ENCODE assay signal across 20 cellular contexts in the genomic region with DNA sequence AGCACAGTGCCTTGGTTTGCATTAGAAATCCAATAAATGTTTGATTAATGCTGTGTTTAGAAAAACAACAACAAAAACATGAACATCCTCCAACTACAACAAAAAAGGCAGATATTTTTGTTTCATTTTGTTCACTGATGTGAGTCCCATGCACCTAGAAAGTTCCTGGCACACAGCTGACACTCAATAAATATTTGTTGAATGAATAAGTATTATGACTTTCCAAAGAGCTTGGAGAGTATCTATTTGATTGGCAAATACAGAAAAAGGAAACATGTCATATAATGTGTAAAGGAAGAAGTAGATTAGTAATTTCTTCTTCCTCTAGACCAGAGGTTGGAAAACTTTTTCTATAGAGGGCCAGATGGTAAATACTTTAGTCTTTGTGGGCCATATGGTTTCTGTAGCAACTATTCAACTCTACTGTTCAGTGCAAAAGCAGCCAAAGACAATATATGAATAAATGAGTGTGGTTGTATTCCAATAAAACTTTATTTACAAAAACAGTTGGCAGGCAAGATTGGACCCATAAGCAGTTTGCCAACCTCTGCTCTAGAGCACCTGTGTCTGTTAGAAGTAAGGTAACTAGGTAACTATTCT.
DNase-seq lines count a peak whose midpoint lies in the region; ATAC-seq and TF ChIP-seq lines count a peak whose summit lies in the region.
"Had no signal": no experiment of that assay in that cellular context is flagged by ENCODE, and none has a peak within 500 bp of the region (broad histone marks: within the 10 kb centered on the region; RNA-seq: fewer than 3 reads in every experiment).

No MANE protein-coding gene starts in this region.

- H2BK15ac ChIP-seq in IMR-90 (ENCODE audit: low read depth, low read length) (no peak overlapping the region), neuronal stem cell (ENCODE audit: low read length) (no peak overlapping the region)

- no peak overlapping the region for H3K56ac ChIP-seq in IMR-90 (ENCODE audit: extremely low read depth, insufficient read depth, low read length)

- H3K79me2 ChIP-seq in hepatocyte, result no peaks in the 10 kb centered on the region
- H3K79me2 ChIP-seq: parathyroid adenoma had no signal

- H2BK12ac ChIP-seq in neuronal stem cell (ENCODE audit: low read length), result no peak overlapping the region

- no peaks in the 10 kb centered on the region for H3K9me3 ChIP-seq in IMR-90 (ENCODE audit: control insufficient read depth, insufficient read depth, low read length)
- no peaks in the 10 kb centered on the region for H3K9me3 ChIP-seq in hepatocyte (ENCODE audit: low read depth)
- H3K9me3 ChIP-seq in psoas muscle, result no peaks in the 10 kb centered on the region
- H3K9me3 ChIP-seq in neuronal stem cell (replicated peaks in 1 of 2; ENCODE audit: control insufficient read depth in 2 of 2, insufficient read depth in 1 of 2, low read depth in 1 of 2, low read length in 2 of 2), result no peaks in the 10 kb centered on the region
- H3K9me3 ChIP-seq: esophagus squamous epithelium, stomach, upper lobe of left lung had no signal

- dilution Hi-C loops in IMR-90 (cut with HindIII; ENCODE audit: low sequenced_read_pairs, unreplicated experiment), result no loop called here

- CTCF ChIA-PET in BJ (lab: Yijun Ruan, JAX) (interaction anchor here (2.5 kb wide), 1 partner anchor 46 kb away, joined by 6 read pairs; no protein-coding TSS in a partner anchor), IMR-90 (lab: Yijun Ruan, JAX) (no interaction called here)

- H2BK5ac ChIP-seq in IMR-90 (ENCODE audit: low read depth, low read length, poor library complexity, severe bottlenecking) (no peak overlapping the region), neuronal stem cell (ENCODE audit: low read length) (no peak overlapping the region)

- H3K9me1 ChIP-seq in IMR-90 (ENCODE audit: insufficient read depth, low read length), result no peaks in the 10 kb centered on the region

- no peaks in the 10 kb centered on the region for H4K20me1 ChIP-seq in IMR-90 (ENCODE audit: insufficient read depth, low read length)
- H4K20me1 ChIP-seq in hepatocyte (ENCODE audit: insufficient read depth, poor library complexity, severe bottlenecking), result no peaks in the 10 kb centered on the region

- no peak overlapping the region for H2AK9ac ChIP-seq in IMR-90 (replicated peaks; ENCODE audit: low read depth, low read length, poor library complexity)

- in situ Hi-C loops in IMR-90 (cut with MboI; ENCODE audit: low sequenced_read_pairs), result no loop called here

- H3K4ac ChIP-seq in IMR-90 (ENCODE audit: low read depth, low read length), result no peak overlapping the region
- H3K4ac ChIP-seq in neuronal stem cell (ENCODE audit: low read length), result no peak overlapping the region

- H3K36me3 ChIP-seq in BJ (ENCODE audit: control insufficient read depth, insufficient read depth, low read length) (no peaks in the 10 kb centered on the region), IMR-90 (ENCODE audit: control insufficient read depth, insufficient read depth, low read length) (no peaks in the 10 kb centered on the region), hepatocyte (replicated peaks; ENCODE audit: insufficient read depth, low read depth) (no peaks in the 10 kb centered on the region), psoas muscle (ENCODE audit: insufficient read depth in 1 of 2, low read depth in 1 of 2) (no peaks in the 10 kb centered on the region), neuronal stem cell (replicated peaks in 1 of 2; ENCODE audit: control insufficient read depth in 2 of 2, insufficient read depth in 2 of 2, low read length in 2 of 2) (no peaks in the 10 kb centered on the region)
- H3K36me3 ChIP-seq: esophagus squamous epithelium, stomach, upper lobe of left lung had no signal

- H3K14ac ChIP-seq in IMR-90 (replicated peaks; ENCODE audit: low read depth, low read length) (no peak overlapping the region), neuronal stem cell (ENCODE audit: low read length) (no peak overlapping the region)

- no peaks in the 10 kb centered on the region for H3K79me1 ChIP-seq in IMR-90 (ENCODE audit: low read depth in 1 of 2, low read length in 2 of 2)
- H3K79me1 ChIP-seq in neuronal stem cell (ENCODE audit: low read depth, low read length), result no peaks in the 10 kb centered on the region

- no peak for TF ChIP-seq RAD21 in IMR-90 (IDR thresholded peaks at IDR 0.05; ENCODE audit: low read length)

- no peak overlapping the region for H2AFZ ChIP-seq in IMR-90 (replicated peaks; ENCODE audit: low read length, poor library complexity)
- H2AFZ ChIP-seq in hepatocyte, result no peak overlapping the region
- H2AFZ ChIP-seq in neuronal stem cell (ENCODE audit: low read length), result no peak overlapping the region
- H2AFZ ChIP-seq: parathyroid adenoma had no signal

- H3K23ac ChIP-seq in IMR-90 (ENCODE audit: low read depth, low read length) (no peak overlapping the region), neuronal stem cell (ENCODE audit: low read depth, low read length, poor library complexity) (no peak overlapping the region)

- POLR2A ChIA-PET in BJ (lab: Charles Lee) (interaction anchor here (0.5 kb wide), 1 partner anchor 714 kb away, joined by 3 read pairs; no protein-coding TSS in a partner anchor), IMR-90 (lab: Charles Lee; ENCODE audit: unreplicated experiment) (interaction anchor here (0.6 kb wide), 1 partner anchor 32 kb away, joined by 3 read pairs; no protein-coding TSS in a partner anchor)

- H2BK120ac ChIP-seq in IMR-90 (ENCODE audit: low read depth, low read length) (no peak overlapping the region), neuronal stem cell (ENCODE audit: low read depth, low read length) (no peak overlapping the region)

- no peak for ATAC-seq in IMR-90 (ENCODE audit: low read depth)
- no peak for ATAC-seq in HG02852 (IDR thresholded peaks at IDR 0.05; ENCODE audit: unreplicated experiment)
- no peak for ATAC-seq in psoas muscle
- ATAC-seq: Right ventricle myocardium inferior, T-cell had no signal

- no peak overlapping the region for H3K9ac ChIP-seq in IMR-90 (ENCODE audit: low read depth, low read length)
- no peak overlapping the region for H3K9ac ChIP-seq in neuronal stem cell (ENCODE audit: low read depth, low read length, poor library complexity)
- H3K9ac ChIP-seq: parathyroid adenoma had no signal

- H4K8ac ChIP-seq in IMR-90 (ENCODE audit: low read depth in 2 of 2, low read length in 2 of 2) (no peak overlapping the region), neuronal stem cell (ENCODE audit: low read depth, low read length) (no peak overlapping the region)

- H3K4me2 ChIP-seq in IMR-90 (ENCODE audit: low read depth, low read length), result no peak overlapping the region
- no peak overlapping the region for H3K4me2 ChIP-seq in hepatocyte
- no peak overlapping the region for H3K4me2 ChIP-seq in neuronal stem cell (ENCODE audit: insufficient read depth, low read length, poor library complexity, severe bottlenecking)

- H3K4me3 ChIP-seq in BJ (ENCODE audit: low read depth, low read length) (no peak overlapping the region), IMR-90 (ENCODE audit: insufficient read depth, low read depth, low read length) (no peak overlapping the region), choroid plexus epithelial cell (ENCODE audit: low read depth, low read length) (no peak overlapping the region), hepatocyte (no peak overlapping the region), psoas muscle (no peak overlapping the region), neuronal stem cell (ENCODE audit: low read length in 2 of 2) (no peak overlapping the region)
- H3K4me3 ChIP-seq: esophagus squamous epithelium, stomach, upper lobe of left lung had no signal

- TF ChIP-seq POLR2A in IMR-90 (IDR thresholded peaks at IDR 0.05; ENCODE audit: low read depth, low read length), result no peak

- H3K27ac ChIP-seq in IMR-90 (ENCODE audit: insufficient read depth, low read length) (no peak overlapping the region), hepatocyte (no peak overlapping the region), psoas muscle (no peak overlapping the region), neuronal stem cell (replicated peaks; ENCODE audit: low read length) (no peak overlapping the region)
- H3K27ac ChIP-seq: esophagus squamous epithelium, parathyroid adenoma, stomach, upper lobe of left lung had no signal

- no peak overlapping the region for H4K91ac ChIP-seq in IMR-90 (ENCODE audit: insufficient read depth, low read depth, low read length)
- H4K91ac ChIP-seq in neuronal stem cell (ENCODE audit: low read depth, low read length, poor library complexity), result no peak overlapping the region

- no peak overlapping the region for H4K5ac ChIP-seq in IMR-90 (ENCODE audit: low read depth, low read length)

- intact Hi-C loops in IMR-90 (cut with micrococcal nuclease) (no loop called here), psoas muscle (cut with DNase I) (no loop called here)

- TF ChIP-seq CTCF in BJ (IDR thresholded peaks at IDR 0.05; ENCODE audit: insufficient read depth, low read depth, low read length) (no peak), IMR-90 (conservative IDR thresholded peaks at IDR 0.05; ENCODE audit: low read depth, low read length) (no peak), choroid plexus epithelial cell (conservative IDR thresholded peaks at IDR 0.05; ENCODE audit: low read depth, low read length) (no peak), hepatocyte (IDR thresholded peaks at IDR 0.05; ENCODE audit: poor library complexity) (no peak), psoas muscle (IDR thresholded peaks at IDR 0.05) (no peak)

- H3K27me3 ChIP-seq in BJ (ENCODE audit: control insufficient read depth, insufficient read depth, low read length), result no peaks in the 10 kb centered on the region
- no peaks in the 10 kb centered on the region for H3K27me3 ChIP-seq in IMR-90 (ENCODE audit: control insufficient read depth, insufficient read depth, low read length)
- H3K27me3 ChIP-seq in hepatocyte, result no peaks in the 10 kb centered on the region
- H3K27me3 ChIP-seq in psoas muscle (ENCODE audit: insufficient read depth in 3 of 3, low read length in 2 of 3), result no peaks in the 10 kb centered on the region
- no peaks in the 10 kb centered on the region for H3K27me3 ChIP-seq in neuronal stem cell (ENCODE audit: control insufficient read depth in 3 of 3, insufficient read depth in 3 of 3, low read depth in 1 of 3, low read length in 3 of 3)
- H3K27me3 ChIP-seq: esophagus squamous epithelium, stomach, upper lobe of left lung had no signal

- no peaks in the 10 kb centered on the region for H3K9me2 ChIP-seq in hepatocyte (replicated peaks; ENCODE audit: insufficient read depth)

- H3K4me1 ChIP-seq in IMR-90 (ENCODE audit: control insufficient read depth, insufficient read depth, low read length), result peaks cover 5% of the 10 kb centered on the region
- peaks cover 10% of the 10 kb centered on the region for H3K4me1 ChIP-seq in hepatocyte (ENCODE audit: insufficient read depth)
- H3K4me1 ChIP-seq in psoas muscle, result no peaks in the 10 kb centered on the region
- no peaks in the 10 kb centered on the region for H3K4me1 ChIP-seq in neuronal stem cell (ENCODE audit: control insufficient read depth in 2 of 2, insufficient read depth in 1 of 2, low read depth in 1 of 2, low read length in 2 of 2)
- H3K4me1 ChIP-seq: esophagus squamous epithelium, parathyroid adenoma, upper lobe of left lung had no signal

- no peak overlapping the region for H2BK20ac ChIP-seq in IMR-90 (ENCODE audit: low read depth, low read length)

- H3K18ac ChIP-seq in IMR-90 (ENCODE audit: low read depth, low read length), result no peak overlapping the region
- H3K18ac ChIP-seq in neuronal stem cell (ENCODE audit: low read length), result no peak overlapping the region

- H2AK5ac ChIP-seq in IMR-90 (ENCODE audit: low read depth, low read length) (no peak overlapping the region), neuronal stem cell (ENCODE audit: low read depth, low read length) (no peak overlapping the region)

- BruUV-seq in IMR-90 (replicated peaks; lab: Mats Ljungman, UMichigan), result no TSS peak

- DNase-seq in BJ (ENCODE audit: low read depth), result peak; percentile 20
- peak; percentile 28 for DNase-seq in IMR-90
- DNase-seq in choroid plexus epithelial cell (ENCODE audit: low read depth), result peak; percentile 18
- peak; percentile 33 for DNase-seq in kidney tubule cell (ENCODE audit: low spot score)
- no peak for DNase-seq in hepatocyte (ENCODE audit: low spot score)
- DNase-seq in psoas muscle, result no peak
- DNase-seq in neuronal stem cell (ENCODE audit: low spot score), result no peak
- DNase-seq: activated CD4-positive, alpha-beta T cell treated with anti-CD3 and anti-CD28 coated beads for 48 hours; activated effector memory CD4-positive, alpha-beta T cell treated with anti-CD3 and anti-CD28 coated beads, Interleukin-2, amount 50 U/mL, for 16 hours; caudate nucleus; DMS79 treated with DMSO at 0.1 percent for 48 hours; esophagus squamous epithelium; NCI-H526; stimulated activated CD4-positive, alpha-beta T cell treated with anti-CD3 and anti-CD28 coated beads, Interleukin-2, amount 100 ng/mL, for 48 hours; stomach; T-cell; upper lobe of left lung had no signal

Comparison
In these comparisons a context has a peak if more than half of its experiments do, and no peak if none do; other contexts are left out.
1. DNase-seq: peak in BJ (single experiment), IMR-90 (single experiment), choroid plexus epithelial cell (single experiment) and kidney tubule cell (single experiment); none in hepatocyte (single experiment), psoas muscle (0 of 2) and neuronal stem cell (single experiment).